Comparison of ENCODE assay signal across 8 cellular contexts in genomic region chr17:46818319-46818928, GRCh38. TPM values are rescaled to one million over a fixed set of nuclear protein-coding genes. Genes with fewer than 3 reads are reported as not detected.
A peak's percentile ranks its signal among the peaks of the same experiment; 100 is the strongest.
DNase-seq lines count a peak whose midpoint lies in the region; ATAC-seq lines count a peak whose summit lies in the region.

Gene WNT3, minus strand, starts transcription at chr17:46818692. Its CDS starts 95 bp downstream, at chr17:46818597.

- peaks cover 0 to 69% (median 20%) of the 10 kb centered on the region in 11 experiments; a peak in 16 of 22 replicates for H4K20me1 ChIP-seq in BLaER1 treated with 17β-estradiol and CSF1 and Interleukin-3, amounts not matched to agents 10 nM and 100 nM

- H3K4me3 ChIP-seq in BLaER1 treated with 17β-estradiol and CSF1 and Interleukin-3, amounts not matched to agents 10 nM and 100 nM = peak within 1 kb of the TSS; percentile 38 to 67 (median 48)
- H3K4me3 ChIP-seq in skeletal muscle tissue (ENCODE audit: low read length in 3 of 3) = peak within 1 kb of the TSS; percentile 38 to 59 (median 49)

- ATAC-seq in HG03095 (IDR thresholded peaks at IDR 0.05; ENCODE audit: unreplicated experiment) = no peak

- H3K9me3 ChIP-seq in BLaER1 treated with 17β-estradiol and CSF1 and Interleukin-3, amounts not matched to agents 10 nM and 100 nM (replicated peaks in 1 of 11) = peaks cover 0 to 8% (median 0%) of the 10 kb centered on the region in 11 experiments; a peak in 1 of 22 replicates
- H3K9me3 ChIP-seq in skeletal muscle tissue (ENCODE audit: control insufficient read depth in 3 of 3, low read length in 3 of 3) = no peaks in the 10 kb centered on the region

- intact Hi-C loops in posterior vena cava (cut with DNase I) = no loop called here

- DNase-seq in NCI-H1694 treated with DMSO at 0.1 percent for 48 hours (lab: John Stamatoyannopoulos, UW) (peak; percentile 16), germinal center (ENCODE audit: low spot score) (peak; percentile 83), posterior vena cava (ENCODE audit: low spot score) (no peak), SW 1271 (lab: John Stamatoyannopoulos, UW) (no peak)
- DNase-seq in activated CD8-positive, alpha-beta memory T cell treated with anti-CD3 and anti-CD28 coated beads, Interleukin-2, amount 50 U/mL, for 48 hours = peak; percentile 80

- peaks cover 78 to 97% (median 92%) of the 10 kb centered on the region in 11 experiments for H3K27me3 ChIP-seq in BLaER1 treated with 17β-estradiol and CSF1 and Interleukin-3, amounts not matched to agents 10 nM and 100 nM
- peaks cover 83 to 92% (median 83%) of the 10 kb centered on the region in 3 donors for H3K27me3 ChIP-seq in skeletal muscle tissue (ENCODE audit: control insufficient read depth in 3 of 3, insufficient read depth in 3 of 3, low read length in 3 of 3)

- H3K36me3 ChIP-seq in BLaER1 treated with 17β-estradiol and CSF1 and Interleukin-3, amounts not matched to agents 10 nM and 100 nM = no peaks in the 10 kb centered on the region
- no peaks in the 10 kb centered on the region for H3K36me3 ChIP-seq in skeletal muscle tissue (ENCODE audit: control insufficient read depth in 3 of 3, insufficient read depth in 3 of 3, low read length in 3 of 3)

- H3K27ac ChIP-seq in BLaER1 treated with 17β-estradiol and CSF1 and Interleukin-3, amounts not matched to agents 10 nM and 100 nM = no peak within 1 kb of the TSS
- H3K27ac ChIP-seq in skeletal muscle tissue (ENCODE audit: low read depth, low read length) = no peak within 1 kb of the TSS

- H3K4me1 ChIP-seq in BLaER1 treated with 17β-estradiol and CSF1 and Interleukin-3, amounts not matched to agents 10 nM and 100 nM = peaks cover 6 to 19% (median 15%) of the 10 kb centered on the region in 10 experiments; a peak in 18 of 20 replicates
- peaks cover 11 to 13% (median 13%) of the 10 kb centered on the region in 3 donors for H3K4me1 ChIP-seq in skeletal muscle tissue (ENCODE audit: control insufficient read depth in 3 of 3, insufficient read depth in 3 of 3, low read length in 3 of 3)

- H3K9ac ChIP-seq in BLaER1 treated with 17β-estradiol and CSF1 and Interleukin-3, amounts not matched to agents 10 nM and 100 nM = peak within 1 kb of the TSS in 3 of 11 experiments; percentile 6 to 44 (median 12); a peak in 3 of 22 replicates
- H3K9ac ChIP-seq in skeletal muscle tissue (ENCODE audit: low read depth in 1 of 3, low read length in 3 of 3) = peak within 1 kb of the TSS in 2 of 3 donors; percentile 16 to 20

- H3K4me2 ChIP-seq in BLaER1 treated with 17β-estradiol and CSF1 and Interleukin-3, amounts not matched to agents 10 nM and 100 nM = peak within 1 kb of the TSS; percentile 65 to 98 (median 83)

RNA-seq across cellular contexts. Expression of gene WNT3, which starts in this region (rescaled TPM):
- total RNA-seq in skeletal muscle tissue = 1.0 TPM
- total RNA-seq in posterior vena cava = under 1 TPM; 0.32 to 0.81 TPM

Comparison
In these comparisons a context has a peak if more than half of its experiments do, and no peak if none do; other contexts are left out.
1. DNase-seq: peak in NCI-H1694 treated with DMSO at 0.1 percent for 48 hours (single experiment), activated CD8-positive, alpha-beta memory T cell treated with anti-CD3 and anti-CD28 coated beads, Interleukin-2, amount 50 U/mL, for 48 hours (single experiment) and germinal center (single experiment); none in posterior vena cava (single experiment) and SW 1271 (0 of 2).